ENCODE assay signal across 1 cellular context in the genomic region with DNA sequence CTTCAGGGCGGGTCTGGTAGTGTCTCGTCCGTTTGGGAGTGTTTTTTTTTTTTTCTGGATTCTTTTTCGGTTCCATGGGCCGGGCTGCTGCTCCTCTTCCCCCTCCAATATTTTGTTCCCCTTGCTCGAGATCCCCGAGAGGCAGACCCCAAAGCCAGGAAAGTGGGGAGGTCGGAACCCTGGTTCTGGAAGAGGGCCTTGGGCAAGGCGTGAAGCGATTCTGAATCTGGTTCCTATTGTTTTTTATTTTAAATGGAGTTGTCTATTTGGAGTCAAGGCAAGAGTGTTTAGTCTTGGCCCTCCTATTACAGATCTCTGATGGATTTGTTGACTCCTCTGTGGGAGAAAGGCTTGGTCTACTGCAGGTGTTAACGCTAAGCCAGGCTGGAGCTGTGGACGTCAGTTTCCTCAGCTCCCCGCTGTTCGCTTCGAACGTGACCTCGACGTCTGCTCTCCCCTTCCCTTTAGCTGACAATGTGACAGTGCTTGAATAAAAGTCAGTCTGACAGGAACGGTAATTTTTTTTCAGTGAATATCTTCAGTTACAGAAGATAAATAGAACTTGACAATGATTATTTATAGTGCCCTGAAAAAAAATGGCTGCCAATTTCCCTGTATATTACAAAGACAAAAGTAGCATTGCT.
A peak's percentile ranks its signal among the peaks of the same experiment; 100 is the strongest.
TF ChIP-seq lines count a peak whose summit lies in the region.

No MANE protein-coding gene starts in this region.

TF ChIP-seq in GM12878, 131 proteins besides CTCF, POLR2A, EP300 and RAD21 (continued from another document and continues in another):
- TF ChIP-seq, protein P1, sequence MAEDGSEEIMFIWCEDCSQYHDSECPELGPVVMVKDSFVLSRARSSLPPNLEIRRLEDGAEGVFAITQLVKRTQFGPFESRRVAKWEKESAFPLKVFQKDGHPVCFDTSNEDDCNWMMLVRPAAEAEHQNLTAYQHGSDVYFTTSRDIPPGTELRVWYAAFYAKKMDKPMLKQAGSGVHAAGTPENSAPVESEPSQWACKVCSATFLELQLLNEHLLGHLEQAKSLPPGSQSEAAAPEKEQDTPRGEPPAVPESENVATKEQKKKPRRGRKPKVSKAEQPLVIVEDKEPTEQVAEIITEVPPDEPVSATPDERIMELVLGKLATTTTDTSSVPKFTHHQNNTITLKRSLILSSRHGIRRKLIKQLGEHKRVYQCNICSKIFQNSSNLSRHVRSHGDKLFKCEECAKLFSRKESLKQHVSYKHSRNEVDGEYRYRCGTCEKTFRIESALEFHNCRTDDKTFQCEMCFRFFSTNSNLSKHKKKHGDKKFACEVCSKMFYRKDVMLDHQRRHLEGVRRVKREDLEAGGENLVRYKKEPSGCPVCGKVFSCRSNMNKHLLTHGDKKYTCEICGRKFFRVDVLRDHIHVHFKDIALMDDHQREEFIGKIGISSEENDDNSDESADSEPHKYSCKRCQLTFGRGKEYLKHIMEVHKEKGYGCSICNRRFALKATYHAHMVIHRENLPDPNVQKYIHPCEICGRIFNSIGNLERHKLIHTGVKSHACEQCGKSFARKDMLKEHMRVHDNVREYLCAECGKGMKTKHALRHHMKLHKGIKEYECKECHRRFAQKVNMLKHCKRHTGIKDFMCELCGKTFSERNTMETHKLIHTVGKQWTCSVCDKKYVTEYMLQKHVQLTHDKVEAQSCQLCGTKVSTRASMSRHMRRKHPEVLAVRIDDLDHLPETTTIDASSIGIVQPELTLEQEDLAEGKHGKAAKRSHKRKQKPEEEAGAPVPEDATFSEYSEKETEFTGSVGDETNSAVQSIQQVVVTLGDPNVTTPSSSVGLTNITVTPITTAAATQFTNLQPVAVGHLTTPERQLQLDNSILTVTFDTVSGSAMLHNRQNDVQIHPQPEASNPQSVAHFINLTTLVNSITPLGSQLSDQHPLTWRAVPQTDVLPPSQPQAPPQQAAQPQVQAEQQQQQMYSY (CRISPR knock-in tag; IDR thresholded peaks at IDR 0.05), result no peak
- TF ChIP-seq CBFB (IDR thresholded peaks at IDR 0.05; ENCODE audit: low read depth), result no peak
- TF ChIP-seq WRNIP1 (IDR thresholded peaks at IDR 0.05; ENCODE audit: borderline replicate concordance, low read depth, low read length), result no peak
- no peak for TF ChIP-seq HDGF (IDR thresholded peaks at IDR 0.05)
- TF ChIP-seq, protein P2, sequence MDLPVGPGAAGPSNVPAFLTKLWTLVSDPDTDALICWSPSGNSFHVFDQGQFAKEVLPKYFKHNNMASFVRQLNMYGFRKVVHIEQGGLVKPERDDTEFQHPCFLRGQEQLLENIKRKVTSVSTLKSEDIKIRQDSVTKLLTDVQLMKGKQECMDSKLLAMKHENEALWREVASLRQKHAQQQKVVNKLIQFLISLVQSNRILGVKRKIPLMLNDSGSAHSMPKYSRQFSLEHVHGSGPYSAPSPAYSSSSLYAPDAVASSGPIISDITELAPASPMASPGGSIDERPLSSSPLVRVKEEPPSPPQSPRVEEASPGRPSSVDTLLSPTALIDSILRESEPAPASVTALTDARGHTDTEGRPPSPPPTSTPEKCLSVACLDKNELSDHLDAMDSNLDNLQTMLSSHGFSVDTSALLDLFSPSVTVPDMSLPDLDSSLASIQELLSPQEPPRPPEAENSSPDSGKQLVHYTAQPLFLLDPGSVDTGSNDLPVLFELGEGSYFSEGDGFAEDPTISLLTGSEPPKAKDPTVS (IDR thresholded peaks at IDR 0.05; ENCODE audit: low read depth, low read length), result no peak
- TF ChIP-seq SUZ12 (IDR thresholded peaks at IDR 0.05; ENCODE audit: unreplicated experiment), result no peak
- peak; percentile 78 for TF ChIP-seq YY1 (IDR thresholded peaks at IDR 0.05; ENCODE audit: low read depth, low read length)
- no peak for TF ChIP-seq TAF1 (IDR thresholded peaks at IDR 0.05; ENCODE audit: borderline replicate concordance, low read depth, low read length)
- no peak for TF ChIP-seq HDAC6 (IDR thresholded peaks at IDR 0.05; ENCODE audit: unreplicated experiment)
- TF ChIP-seq KLF5 (IDR thresholded peaks at IDR 0.05; ENCODE audit: partially characterized antibody), result no peak
- TF ChIP-seq, protein P3, sequence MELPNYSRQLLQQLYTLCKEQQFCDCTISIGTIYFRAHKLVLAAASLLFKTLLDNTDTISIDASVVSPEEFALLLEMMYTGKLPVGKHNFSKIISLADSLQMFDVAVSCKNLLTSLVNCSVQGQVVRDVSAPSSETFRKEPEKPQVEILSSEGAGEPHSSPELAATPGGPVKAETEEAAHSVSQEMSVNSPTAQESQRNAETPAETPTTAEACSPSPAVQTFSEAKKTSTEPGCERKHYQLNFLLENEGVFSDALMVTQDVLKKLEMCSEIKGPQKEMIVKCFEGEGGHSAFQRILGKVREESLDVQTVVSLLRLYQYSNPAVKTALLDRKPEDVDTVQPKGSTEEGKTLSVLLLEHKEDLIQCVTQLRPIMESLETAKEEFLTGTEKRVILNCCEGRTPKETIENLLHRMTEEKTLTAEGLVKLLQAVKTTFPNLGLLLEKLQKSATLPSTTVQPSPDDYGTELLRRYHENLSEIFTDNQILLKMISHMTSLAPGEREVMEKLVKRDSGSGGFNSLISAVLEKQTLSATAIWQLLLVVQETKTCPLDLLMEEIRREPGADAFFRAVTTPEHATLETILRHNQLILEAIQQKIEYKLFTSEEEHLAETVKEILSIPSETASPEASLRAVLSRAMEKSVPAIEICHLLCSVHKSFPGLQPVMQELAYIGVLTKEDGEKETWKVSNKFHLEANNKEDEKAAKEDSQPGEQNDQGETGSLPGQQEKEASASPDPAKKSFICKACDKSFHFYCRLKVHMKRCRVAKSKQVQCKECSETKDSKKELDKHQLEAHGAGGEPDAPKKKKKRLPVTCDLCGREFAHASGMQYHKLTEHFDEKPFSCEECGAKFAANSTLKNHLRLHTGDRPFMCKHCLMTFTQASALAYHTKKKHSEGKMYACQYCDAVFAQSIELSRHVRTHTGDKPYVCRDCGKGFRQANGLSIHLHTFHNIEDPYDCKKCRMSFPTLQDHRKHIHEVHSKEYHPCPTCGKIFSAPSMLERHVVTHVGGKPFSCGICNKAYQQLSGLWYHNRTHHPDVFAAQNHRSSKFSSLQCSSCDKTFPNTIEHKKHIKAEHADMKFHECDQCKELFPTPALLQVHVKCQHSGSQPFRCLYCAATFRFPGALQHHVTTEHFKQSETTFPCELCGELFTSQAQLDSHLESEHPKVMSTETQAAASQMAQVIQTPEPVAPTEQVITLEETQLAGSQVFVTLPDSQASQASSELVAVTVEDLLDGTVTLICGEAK (IDR thresholded peaks at IDR 0.05; ENCODE audit: borderline replicate concordance), result no peak
- TF ChIP-seq EZH2 (IDR thresholded peaks at IDR 0.05; ENCODE audit: borderline replicate concordance, control insufficient read depth, low read depth, low read length), result no peak
- TF ChIP-seq, protein P4, sequence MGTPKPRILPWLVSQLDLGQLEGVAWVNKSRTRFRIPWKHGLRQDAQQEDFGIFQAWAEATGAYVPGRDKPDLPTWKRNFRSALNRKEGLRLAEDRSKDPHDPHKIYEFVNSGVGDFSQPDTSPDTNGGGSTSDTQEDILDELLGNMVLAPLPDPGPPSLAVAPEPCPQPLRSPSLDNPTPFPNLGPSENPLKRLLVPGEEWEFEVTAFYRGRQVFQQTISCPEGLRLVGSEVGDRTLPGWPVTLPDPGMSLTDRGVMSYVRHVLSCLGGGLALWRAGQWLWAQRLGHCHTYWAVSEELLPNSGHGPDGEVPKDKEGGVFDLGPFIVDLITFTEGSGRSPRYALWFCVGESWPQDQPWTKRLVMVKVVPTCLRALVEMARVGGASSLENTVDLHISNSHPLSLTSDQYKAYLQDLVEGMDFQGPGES (IDR thresholded peaks at IDR 0.05), result no peak
- no peak for TF ChIP-seq NR2F1 (conservative IDR thresholded peaks at IDR 0.05)
- TF ChIP-seq RUNX3 (IDR thresholded peaks at IDR 0.05; ENCODE audit: low read length), result no peak
- TF ChIP-seq, protein P5, sequence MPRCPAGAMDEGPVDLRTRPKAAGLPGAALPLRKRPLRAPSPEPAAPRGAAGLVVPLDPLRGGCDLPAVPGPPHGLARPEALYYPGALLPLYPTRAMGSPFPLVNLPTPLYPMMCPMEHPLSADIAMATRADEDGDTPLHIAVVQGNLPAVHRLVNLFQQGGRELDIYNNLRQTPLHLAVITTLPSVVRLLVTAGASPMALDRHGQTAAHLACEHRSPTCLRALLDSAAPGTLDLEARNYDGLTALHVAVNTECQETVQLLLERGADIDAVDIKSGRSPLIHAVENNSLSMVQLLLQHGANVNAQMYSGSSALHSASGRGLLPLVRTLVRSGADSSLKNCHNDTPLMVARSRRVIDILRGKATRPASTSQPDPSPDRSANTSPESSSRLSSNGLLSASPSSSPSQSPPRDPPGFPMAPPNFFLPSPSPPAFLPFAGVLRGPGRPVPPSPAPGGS (IDR thresholded peaks at IDR 0.05; ENCODE audit: borderline replicate concordance, insufficient read depth, low read depth, low read length, poor library complexity, severe bottlenecking), result no peak
- 0 out of 2 replicates have a peak, but pooled peaks have one; percentile 7 for TF ChIP-seq CBX5 (IDR thresholded peaks at IDR 0.05; ENCODE audit: low read depth)
- no peak for TF ChIP-seq FOXK2 (IDR thresholded peaks at IDR 0.05)
- TF ChIP-seq NFYA (IDR thresholded peaks at IDR 0.05; ENCODE audit: borderline replicate concordance, low read depth, low read length), result no peak
- no peak for TF ChIP-seq NR2C1 (IDR thresholded peaks at IDR 0.05)
- no peak for TF ChIP-seq BRCA1 (IDR thresholded peaks at IDR 0.05; ENCODE audit: low read depth, low read length)
- TF ChIP-seq NR2C2 (IDR thresholded peaks at IDR 0.05; ENCODE audit: borderline replicate concordance, control insufficient read depth, insufficient read length, low read depth), result no peak
- TF ChIP-seq, protein P6, sequence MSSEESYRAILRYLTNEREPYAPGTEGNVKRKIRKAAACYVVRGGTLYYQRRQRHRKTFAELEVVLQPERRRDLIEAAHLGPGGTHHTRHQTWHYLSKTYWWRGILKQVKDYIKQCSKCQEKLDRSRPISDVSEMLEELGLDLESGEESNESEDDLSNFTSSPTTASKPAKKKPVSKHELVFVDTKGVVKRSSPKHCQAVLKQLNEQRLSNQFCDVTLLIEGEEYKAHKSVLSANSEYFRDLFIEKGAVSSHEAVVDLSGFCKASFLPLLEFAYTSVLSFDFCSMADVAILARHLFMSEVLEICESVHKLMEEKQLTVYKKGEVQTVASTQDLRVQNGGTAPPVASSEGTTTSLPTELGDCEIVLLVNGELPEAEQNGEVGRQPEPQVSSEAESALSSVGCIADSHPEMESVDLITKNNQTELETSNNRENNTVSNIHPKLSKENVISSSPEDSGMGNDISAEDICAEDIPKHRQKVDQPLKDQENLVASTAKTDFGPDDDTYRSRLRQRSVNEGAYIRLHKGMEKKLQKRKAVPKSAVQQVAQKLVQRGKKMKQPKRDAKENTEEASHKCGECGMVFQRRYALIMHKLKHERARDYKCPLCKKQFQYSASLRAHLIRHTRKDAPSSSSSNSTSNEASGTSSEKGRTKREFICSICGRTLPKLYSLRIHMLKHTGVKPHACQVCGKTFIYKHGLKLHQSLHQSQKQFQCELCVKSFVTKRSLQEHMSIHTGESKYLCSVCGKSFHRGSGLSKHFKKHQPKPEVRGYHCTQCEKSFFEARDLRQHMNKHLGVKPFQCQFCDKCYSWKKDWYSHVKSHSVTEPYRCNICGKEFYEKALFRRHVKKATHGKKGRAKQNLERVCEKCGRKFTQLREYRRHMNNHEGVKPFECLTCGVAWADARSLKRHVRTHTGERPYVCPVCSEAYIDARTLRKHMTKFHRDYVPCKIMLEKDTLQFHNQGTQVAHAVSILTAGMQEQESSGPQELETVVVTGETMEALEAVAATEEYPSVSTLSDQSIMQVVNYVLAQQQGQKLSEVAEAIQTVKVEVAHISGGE (CRISPR knock-in tag; IDR thresholded peaks at IDR 0.05), result no peak
- TF ChIP-seq RFX5 (IDR thresholded peaks at IDR 0.05; ENCODE audit: low read depth, low read length), result no peak
- no peak for TF ChIP-seq SUPT20H (IDR thresholded peaks at IDR 0.05; ENCODE audit: borderline replicate concordance, control insufficient read depth, low read depth, low read length)
- TF ChIP-seq SPI1 (IDR thresholded peaks at IDR 0.05; ENCODE audit: borderline replicate concordance, insufficient read depth, low read depth, low read length), result no peak
- TF ChIP-seq GATAD2B (conservative IDR thresholded peaks at IDR 0.05; ENCODE audit: low read depth), result no peak
- no peak for TF ChIP-seq NRF1 (conservative IDR thresholded peaks at IDR 0.05; ENCODE audit: low read depth, low read length)
- no peak for TF ChIP-seq POLR2AphosphoS5 (IDR thresholded peaks at IDR 0.05; ENCODE audit: low read length)
- no peak for TF ChIP-seq POLR2AphosphoS2 (IDR thresholded peaks at IDR 0.05; ENCODE audit: low read depth, low read length)
- TF ChIP-seq, protein P7, sequence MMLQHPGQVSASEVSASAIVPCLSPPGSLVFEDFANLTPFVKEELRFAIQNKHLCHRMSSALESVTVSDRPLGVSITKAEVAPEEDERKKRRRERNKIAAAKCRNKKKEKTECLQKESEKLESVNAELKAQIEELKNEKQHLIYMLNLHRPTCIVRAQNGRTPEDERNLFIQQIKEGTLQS (IDR thresholded peaks at IDR 0.05; ENCODE audit: borderline replicate concordance, extremely low read depth, low read depth, low read length), result no peak
- no peak for TF ChIP-seq ETV6 (conservative IDR thresholded peaks at IDR 0.05 in 1 of 2, IDR thresholded peaks at IDR 0.05 in 1 of 2; ENCODE audit: borderline replicate concordance in 1 of 2, low read depth in 1 of 2)
- TF ChIP-seq NBN (IDR thresholded peaks at IDR 0.05), result peak; percentile 73; the same call in 1 of the 2 replicates
- TF ChIP-seq NFIC (IDR thresholded peaks at IDR 0.05; ENCODE audit: low read depth, low read length), result no peak
- no peak for TF ChIP-seq MXI1 (IDR thresholded peaks at IDR 0.05; ENCODE audit: low read depth, low read length)
- TF ChIP-seq MTA2 (IDR thresholded peaks at IDR 0.05; ENCODE audit: low read depth), result no peak
- TF ChIP-seq, protein P8, sequence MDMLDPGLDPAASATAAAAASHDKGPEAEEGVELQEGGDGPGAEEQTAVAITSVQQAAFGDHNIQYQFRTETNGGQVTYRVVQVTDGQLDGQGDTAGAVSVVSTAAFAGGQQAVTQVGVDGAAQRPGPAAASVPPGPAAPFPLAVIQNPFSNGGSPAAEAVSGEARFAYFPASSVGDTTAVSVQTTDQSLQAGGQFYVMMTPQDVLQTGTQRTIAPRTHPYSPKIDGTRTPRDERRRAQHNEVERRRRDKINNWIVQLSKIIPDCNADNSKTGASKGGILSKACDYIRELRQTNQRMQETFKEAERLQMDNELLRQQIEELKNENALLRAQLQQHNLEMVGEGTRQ (IDR thresholded peaks at IDR 0.05; ENCODE audit: borderline replicate concordance, low read depth, low read length), result no peak
